17 cellular contexts compared by ENCODE assay signal in the genomic region with DNA sequence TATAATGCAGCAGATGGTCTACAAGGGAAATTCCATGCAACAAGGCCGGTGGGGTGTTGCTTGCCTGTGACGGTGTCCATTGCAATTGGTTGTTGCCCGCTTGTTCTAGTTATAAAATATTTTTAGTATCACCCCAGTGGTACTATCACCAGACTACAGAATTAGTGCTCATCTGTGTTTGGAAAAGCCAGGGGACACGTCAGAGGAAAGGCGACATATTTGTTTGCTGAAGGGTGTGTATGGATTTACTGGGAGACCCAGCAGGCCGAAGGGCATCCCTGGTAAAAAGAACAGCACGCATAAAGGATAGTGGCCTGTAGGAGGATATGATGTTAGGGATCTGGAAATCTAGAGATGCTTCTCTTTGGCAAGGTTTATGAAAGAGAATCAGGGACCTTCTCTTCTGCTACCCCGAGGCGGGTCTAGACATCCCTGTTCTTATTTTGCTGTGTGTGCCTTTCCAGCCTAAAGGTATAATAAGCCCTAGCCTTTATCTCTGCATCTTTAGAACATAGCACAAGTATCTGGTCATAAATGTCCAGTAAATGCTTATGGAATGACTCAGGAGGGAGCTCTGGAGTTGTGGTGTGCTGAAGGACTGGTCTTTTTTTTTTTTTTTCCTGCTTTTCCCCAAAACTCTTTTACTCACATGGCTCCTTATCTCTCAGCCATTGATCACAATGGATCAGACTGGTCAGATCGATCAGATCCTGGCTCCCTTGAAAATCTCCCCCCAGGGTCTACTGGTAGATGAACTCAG.
DNase-seq lines count a peak whose midpoint lies in the region; TF ChIP-seq lines count a peak whose summit lies in the region.
"Had no signal": no experiment of that assay in that cellular context is flagged by ENCODE, and none has a peak within 500 bp of the region (broad histone marks: within the 10 kb centered on the region; RNA-seq: fewer than 3 reads in every experiment).

No MANE protein-coding gene starts in this region.

- no peak overlapping the region for H2AFZ ChIP-seq in ACC112 (ENCODE audit: low read length, unreplicated experiment)

- H3K27ac Mint-ChIP-seq in HFFc6 = peak overlapping the region; percentile 85
- H3K27ac Mint-ChIP-seq: activated CD4-positive, alpha-beta T cell treated with anti-CD3 and anti-CD28 coated beads, Interleukin-2, amount 10 ng/mL, durations not matched to agents 24 days and 14 days; naive thymus-derived CD8-positive, alpha-beta T cell had no signal

- peak overlapping the region; percentile 32 for H3K27ac ChIP-seq in ACC112 (ENCODE audit: low read depth, low read length)
- H3K27ac ChIP-seq: BLaER1 treated with 17β-estradiol and CSF1 and Interleukin-3, amounts not matched to agents 10 nM and 100 nM; heart right ventricle had no signal

- H3K4me1 Mint-ChIP-seq in HFFc6 (ENCODE audit: low read depth) = peaks cover 63% of the 10 kb centered on the region
- H3K4me1 Mint-ChIP-seq: activated CD4-positive, alpha-beta T cell treated with anti-CD3 and anti-CD28 coated beads, Interleukin-2, amount 10 ng/mL, durations not matched to agents 24 days and 14 days had no signal

- no peak overlapping the region for H3K9ac ChIP-seq in adipocyte (ENCODE audit: low read length)
- H3K9ac ChIP-seq: BLaER1 treated with 17β-estradiol and CSF1 and Interleukin-3, amounts not matched to agents 10 nM and 100 nM had no signal

- H3K9me3 ChIP-seq in adipocyte (ENCODE audit: control insufficient read depth, low read length) = no peaks in the 10 kb centered on the region
- H3K9me3 ChIP-seq: heart right ventricle had no signal

- H3K36me3 ChIP-seq in ACC112 (ENCODE audit: insufficient read depth, low read length) (peaks cover 6% of the 10 kb centered on the region; the same call in 1 of the 2 replicates), adipocyte (ENCODE audit: control insufficient read depth, insufficient read depth, low read length, severe bottlenecking) (no peaks in the 10 kb centered on the region)
- H3K36me3 ChIP-seq: heart right ventricle had no signal

- peak overlapping the region; percentile 64 for H3K4me3 Mint-ChIP-seq in HFFc6
- H3K4me3 Mint-ChIP-seq: activated CD4-positive, alpha-beta T cell treated with anti-CD3 and anti-CD28 coated beads, Interleukin-2, amount 10 ng/mL, durations not matched to agents 24 days and 14 days; naive thymus-derived CD8-positive, alpha-beta T cell had no signal

- H3K4me1 ChIP-seq in ACC112 (ENCODE audit: control insufficient read depth, insufficient read depth, low read length, unreplicated experiment) = peaks cover 34% of the 10 kb centered on the region
- H3K4me1 ChIP-seq in adipocyte (ENCODE audit: control insufficient read depth, insufficient read depth, low read length) = peaks cover 32% of the 10 kb centered on the region

- H3K27me3 ChIP-seq in ACC112 (ENCODE audit: insufficient read depth, low read length) = no peaks in the 10 kb centered on the region
- H3K27me3 ChIP-seq in adipocyte (replicated peaks; ENCODE audit: control insufficient read depth, insufficient read depth, low read length) = no peaks in the 10 kb centered on the region
- H3K27me3 ChIP-seq: BLaER1 treated with 17β-estradiol and CSF1 and Interleukin-3, amounts not matched to agents 10 nM and 100 nM had no signal

- H3K9me3 Mint-ChIP-seq in HFFc6 = no peaks in the 10 kb centered on the region
- H3K9me3 Mint-ChIP-seq: activated CD4-positive, alpha-beta T cell treated with anti-CD3 and anti-CD28 coated beads, Interleukin-2, amount 10 ng/mL, durations not matched to agents 24 days and 14 days; naive thymus-derived CD8-positive, alpha-beta T cell had no signal

- peaks cover 9% of the 10 kb centered on the region for H3K79me2 ChIP-seq in ACC112 (ENCODE audit: control insufficient read depth, insufficient read depth, low read length, unreplicated experiment)

- peaks cover 18% of the 10 kb centered on the region; the same call in 1 of the 2 replicates for H3K36me3 Mint-ChIP-seq in HFFc6 (ENCODE audit: low read depth)
- H3K36me3 Mint-ChIP-seq: naive thymus-derived CD8-positive, alpha-beta T cell had no signal

- DNase-seq in HFFc6 (peak; percentile 95), adipocyte (ENCODE audit: low read depth) (peak; percentile 84), fibroblast of the conjunctiva (ENCODE audit: low read depth) (peak; percentile 61), NCI-H1092 treated with DMSO at 0.1 percent for 48 hours (lab: John Stamatoyannopoulos, UW) (no peak), activated gamma-delta T cell (lab: John Stamatoyannopoulos, UW) (no peak), Ammon's horn (ENCODE audit: low spot score) (no peak)
- no peak for DNase-seq in central memory CD4-positive, alpha-beta T cell
- DNase-seq: activated CD4-positive, alpha-beta T cell treated with anti-CD3 and anti-CD28 coated beads, Interleukin-2, amount 10 ng/mL, durations not matched to agents 24 days and 14 days; heart right ventricle; naive thymus-derived CD8-positive, alpha-beta T cell; NCI-H2029; Right ventricle myocardium superior; stimulated activated CD4-positive, alpha-beta T cell treated with anti-CD3 and anti-CD28 coated beads, Interleukin-12 subunit alpha, Interleukin-12 subunit beta, amount 100 ng/mL, for 4 hours; stimulated activated naive CD8-positive, alpha-beta T cell treated with anti-CD3 and anti-CD28 coated beads, Interleukin-15, Interleukin-2, amounts not matched to agents 100 U/mL and 50 U/mL, for 24 hours had no signal

- no peak for TF ChIP-seq CTCF in HFFc6 (IDR thresholded peaks at IDR 0.05)

- no peaks in the 10 kb centered on the region; the same call in none of the 2 replicates for H3K27me3 Mint-ChIP-seq in HFFc6 (ENCODE audit: insufficient read depth)
- H3K27me3 Mint-ChIP-seq: activated CD4-positive, alpha-beta T cell treated with anti-CD3 and anti-CD28 coated beads, Interleukin-2, amount 10 ng/mL, durations not matched to agents 24 days and 14 days had no signal

- H3K4me3 ChIP-seq in ACC112 (ENCODE audit: low read depth, low read length) = no peak overlapping the region
- H3K4me3 ChIP-seq in adipocyte (ENCODE audit: low read length) = no peak overlapping the region
- H3K4me3 ChIP-seq: BLaER1 treated with 17β-estradiol and CSF1 and Interleukin-3, amounts not matched to agents 10 nM and 100 nM; GM12878; heart right ventricle had no signal

Comparison
In these comparisons a context has a peak if more than half of its experiments do, and no peak if none do; other contexts are left out.
1. DNase-seq: peak in HFFc6 (single experiment), adipocyte (single experiment) and fibroblast of the conjunctiva (single experiment); none in NCI-H1092 treated with DMSO at 0.1 percent for 48 hours (single experiment), activated gamma-delta T cell (single experiment), central memory CD4-positive, alpha-beta T cell (single experiment) and Ammon's horn (single experiment).